9 cellular contexts compared by ENCODE assay signal in genomic region chr19:39038098-39038497, GRCh38. TPM values are rescaled to one million over a fixed set of nuclear protein-coding genes. Genes with fewer than 3 reads are reported as not detected.
DNase-seq lines count a peak whose midpoint lies in the region; ATAC-seq and TF ChIP-seq lines count a peak whose summit lies in the region.
"Had no signal": no experiment of that assay in that cellular context is flagged by ENCODE, and none has a peak within 500 bp of the region (broad histone marks: within the 10 kb centered on the region; RNA-seq: fewer than 3 reads in every experiment).

No MANE protein-coding gene starts in this region.

- intact Hi-C loops in activated T-helper 1 cell treated with anti-CD3 and anti-CD28 coated beads, Interleukin-12 subunit alpha, Interleukin-12 subunit beta, Interleukin-2, Interleukin-4 antibody, amounts not matched to agents 30 ng/mL and 10 ng/mL and 1 ng/mL, durations not matched to agents 14 hours and 24 hours and 36 hours (cut with micrococcal nuclease), result no loop called here

- H3K9me3 Mint-ChIP-seq in nephron, result peaks cover 2% of the 10 kb centered on the region
- no peaks in the 10 kb centered on the region for H3K9me3 Mint-ChIP-seq in activated T-helper 1 cell treated with anti-CD3 and anti-CD28 coated beads, Interleukin-12 subunit alpha, Interleukin-12 subunit beta, Interleukin-2, Interleukin-4 antibody, amounts not matched to agents 30 ng/mL and 10 ng/mL and 1 ng/mL, durations not matched to agents 14 hours and 24 hours and 36 hours
- peaks cover 2% of the 10 kb centered on the region for H3K9me3 Mint-ChIP-seq in activated CD4-positive, alpha-beta T cell treated with anti-CD3 and anti-CD28 coated beads, Interleukin-2, amount 10 ng/mL, durations not matched to agents 7 days and 5 days

- peak in 2 of 3 experiments; percentile 18 to 24 for TF ChIP-seq CTCF in nephron (IDR thresholded peaks at IDR 0.05; ENCODE audit: unreplicated experiment in 3 of 3)

- H3K27me3 Mint-ChIP-seq in nephron (ENCODE audit: low read depth), result peaks cover 31% of the 10 kb centered on the region
- peaks cover 19% of the 10 kb centered on the region for H3K27me3 Mint-ChIP-seq in activated T-helper 1 cell treated with anti-CD3 and anti-CD28 coated beads, Interleukin-12 subunit alpha, Interleukin-12 subunit beta, Interleukin-2, Interleukin-4 antibody, amounts not matched to agents 30 ng/mL and 10 ng/mL and 1 ng/mL, durations not matched to agents 14 hours and 24 hours and 36 hours (ENCODE audit: insufficient read depth)
- peaks cover 27% of the 10 kb centered on the region for H3K27me3 Mint-ChIP-seq in activated CD4-positive, alpha-beta T cell treated with anti-CD3 and anti-CD28 coated beads, Interleukin-2, amount 10 ng/mL, durations not matched to agents 7 days and 5 days

- no peaks in the 10 kb centered on the region for H3K36me3 Mint-ChIP-seq in nephron (ENCODE audit: low read depth)
- no peaks in the 10 kb centered on the region for H3K36me3 Mint-ChIP-seq in activated T-helper 1 cell treated with anti-CD3 and anti-CD28 coated beads, Interleukin-12 subunit alpha, Interleukin-12 subunit beta, Interleukin-2, Interleukin-4 antibody, amounts not matched to agents 30 ng/mL and 10 ng/mL and 1 ng/mL, durations not matched to agents 14 hours and 24 hours and 36 hours (ENCODE audit: low read depth)
- H3K36me3 Mint-ChIP-seq in activated CD4-positive, alpha-beta T cell treated with anti-CD3 and anti-CD28 coated beads, Interleukin-2, amount 10 ng/mL, durations not matched to agents 7 days and 5 days (ENCODE audit: low read depth), result no peaks in the 10 kb centered on the region

- POLR2A ChIA-PET in activated CD4-positive, alpha-beta T cell treated with anti-CD3 and anti-CD28 coated beads, Interleukin-2, amount 10 ng/mL, durations not matched to agents 7 days and 5 days (lab: Charles Lee), result no interaction called here

- H3K27ac Mint-ChIP-seq in nephron, result peak overlapping the region in 1 of 3 experiments; percentile 61
- no peak overlapping the region for H3K27ac Mint-ChIP-seq in activated T-helper 1 cell treated with anti-CD3 and anti-CD28 coated beads, Interleukin-12 subunit alpha, Interleukin-12 subunit beta, Interleukin-2, Interleukin-4 antibody, amounts not matched to agents 30 ng/mL and 10 ng/mL and 1 ng/mL, durations not matched to agents 14 hours and 24 hours and 36 hours
- H3K27ac Mint-ChIP-seq in activated CD4-positive, alpha-beta T cell treated with anti-CD3 and anti-CD28 coated beads, Interleukin-2, amount 10 ng/mL, durations not matched to agents 7 days and 5 days, result no peak overlapping the region

- DNase-seq in ELF-1 (ENCODE audit: low read depth, low spot score), result peak; percentile 69
- peak; percentile 26 for DNase-seq in NAMALWA (ENCODE audit: low spot score)
- peak; percentile 4 to 48 for DNase-seq in cerebellar nuclear complex (lab: John Stamatoyannopoulos, UW)
- DNase-seq in activated T-helper 1 cell treated with anti-CD3 and anti-CD28 coated beads, Interleukin-12 subunit alpha, Interleukin-12 subunit beta, Interleukin-2, Interleukin-4 antibody, amounts not matched to agents 30 ng/mL and 10 ng/mL and 1 ng/mL, durations not matched to agents 14 hours and 24 hours and 36 hours (ENCODE audit: low spot score), result no peak
- DNase-seq in activated CD4-positive, alpha-beta T cell treated with anti-CD3 and anti-CD28 coated beads, Interleukin-2, amount 10 ng/mL, durations not matched to agents 7 days and 5 days, result no peak
- DNase-seq in NCI-H2107 treated with DMSO at 0.1 percent for 48 hours (lab: John Stamatoyannopoulos, UW; ENCODE audit: unreplicated experiment), result no peak

- ATAC-seq in HG03097 (IDR thresholded peaks at IDR 0.05; ENCODE audit: low FRiP score, unreplicated experiment), result no peak

- CTCF ChIA-PET in activated CD4-positive, alpha-beta T cell treated with anti-CD3 and anti-CD28 coated beads, Interleukin-2, amount 10 ng/mL, durations not matched to agents 7 days and 5 days (lab: Charles Lee), result no interaction called here

- H3K4me3 Mint-ChIP-seq in nephron, result no peak overlapping the region
- H3K4me3 Mint-ChIP-seq in activated T-helper 1 cell treated with anti-CD3 and anti-CD28 coated beads, Interleukin-12 subunit alpha, Interleukin-12 subunit beta, Interleukin-2, Interleukin-4 antibody, amounts not matched to agents 30 ng/mL and 10 ng/mL and 1 ng/mL, durations not matched to agents 14 hours and 24 hours and 36 hours, result no peak overlapping the region
- H3K4me3 Mint-ChIP-seq in activated CD4-positive, alpha-beta T cell treated with anti-CD3 and anti-CD28 coated beads, Interleukin-2, amount 10 ng/mL, durations not matched to agents 7 days and 5 days, result no peak overlapping the region

- no peaks in the 10 kb centered on the region for H3K4me1 Mint-ChIP-seq in nephron
- no peaks in the 10 kb centered on the region for H3K4me1 Mint-ChIP-seq in activated T-helper 1 cell treated with anti-CD3 and anti-CD28 coated beads, Interleukin-12 subunit alpha, Interleukin-12 subunit beta, Interleukin-2, Interleukin-4 antibody, amounts not matched to agents 30 ng/mL and 10 ng/mL and 1 ng/mL, durations not matched to agents 14 hours and 24 hours and 36 hours (ENCODE audit: low read depth)
- H3K4me1 Mint-ChIP-seq in activated CD4-positive, alpha-beta T cell treated with anti-CD3 and anti-CD28 coated beads, Interleukin-2, amount 10 ng/mL, durations not matched to agents 7 days and 5 days, result no peaks in the 10 kb centered on the region

RNA-seq across cellular contexts. Expression of gene FBXO27, which starts 5.7 kb away (rescaled TPM):
- total RNA-seq in activated T-helper 1 cell treated with anti-CD3 and anti-CD28 coated beads, Interleukin-12 subunit alpha, Interleukin-12 subunit beta, Interleukin-2, Interleukin-4 antibody, amounts not matched to agents 30 ng/mL and 10 ng/mL and 1 ng/mL, durations not matched to agents 14 hours and 24 hours and 36 hours, result 0.12 and 0.54 TPM in 2 replicates
- not detected for total RNA-seq in activated CD4-positive, alpha-beta T cell treated with anti-CD3 and anti-CD28 coated beads, Interleukin-2, amount 10 ng/mL, durations not matched to agents 7 days and 5 days

RNA-seq across cellular contexts. Expression of gene ACP7, which starts 46.1 kb away (rescaled TPM):
- total RNA-seq in activated T-helper 1 cell treated with anti-CD3 and anti-CD28 coated beads, Interleukin-12 subunit alpha, Interleukin-12 subunit beta, Interleukin-2, Interleukin-4 antibody, amounts not matched to agents 30 ng/mL and 10 ng/mL and 1 ng/mL, durations not matched to agents 14 hours and 24 hours and 36 hours, result 0.10 TPM in 1 of 2 replicates, not detected in the other
- not detected for total RNA-seq in activated CD4-positive, alpha-beta T cell treated with anti-CD3 and anti-CD28 coated beads, Interleukin-2, amount 10 ng/mL, durations not matched to agents 7 days and 5 days
- total RNA-seq: dermis microvascular lymphatic vessel endothelial cell had no signal

Comparison
In these comparisons a context has a peak if more than half of its experiments do, and no peak if none do; other contexts are left out.
1. DNase-seq: peak in ELF-1 (single experiment), NAMALWA (single experiment) and cerebellar nuclear complex (2 of 2); none in activated T-helper 1 cell treated with anti-CD3 and anti-CD28 coated beads, Interleukin-12 subunit alpha, Interleukin-12 subunit beta, Interleukin-2, Interleukin-4 antibody, amounts not matched to agents 30 ng/mL and 10 ng/mL and 1 ng/mL, durations not matched to agents 14 hours and 24 hours and 36 hours (single experiment), activated CD4-positive, alpha-beta T cell treated with anti-CD3 and anti-CD28 coated beads, Interleukin-2, amount 10 ng/mL, durations not matched to agents 7 days and 5 days (single experiment) and NCI-H2107 treated with DMSO at 0.1 percent for 48 hours (single experiment).